9 cellular contexts compared by ENCODE assay signal in genomic region chr9:34591091-34591910, GRCh38. TPM values are rescaled to one million over a fixed set of nuclear protein-coding genes. Genes with fewer than 3 reads are reported as not detected.
DNase-seq lines count a peak whose midpoint lies in the region; ATAC-seq and TF ChIP-seq lines count a peak whose summit lies in the region.
"Had no signal": no experiment of that assay in that cellular context is flagged by ENCODE, and none has a peak within 500 bp of the region (broad histone marks: within the 10 kb centered on the region; RNA-seq: fewer than 3 reads in every experiment).

No MANE protein-coding gene starts in this region.

- H3K9me3 ChIP-seq in mucosa of descending colon: no peaks in the 10 kb centered on the region

- no peaks in the 10 kb centered on the region for H3K36me3 ChIP-seq in mucosa of descending colon (ENCODE audit: low read depth)

- peaks cover 29% of the 10 kb centered on the region for H3K4me1 ChIP-seq in mucosa of descending colon (ENCODE audit: low read depth)

- intact Hi-C loops in mucosa of descending colon (cut with DNase I, micrococcal nuclease): loop anchor here (5.0 to 10.0 kb wide), 3 partner anchors 44 to 186 kb away; no protein-coding TSS in a partner anchor

- DNase-seq in EL (peak; percentile 75), NOMO-1 (lab: John Stamatoyannopoulos, UW; ENCODE audit: unreplicated experiment in 2 of 2) (peak; percentile 63 to 76), activated T-cell treated with anti-CD3 and anti-CD28 coated beads for 24 hours (ENCODE audit: low read depth) (peak; percentile 71), epithelial cell of esophagus (ENCODE audit: low read depth) (peak; percentile 74), mucosa of descending colon (peak; percentile 81 to 92 (median 91))
- peak; percentile 53 to 62 for DNase-seq in stimulated activated CD8-positive, alpha-beta memory T cell treated with anti-CD3 and anti-CD28 coated beads, Interleukin-2, amount 100 ng/mL, for 1 hour (ENCODE audit: low read depth in 2 of 2)

- TF ChIP-seq CTCF in epithelial cell of esophagus (IDR thresholded peaks at IDR 0.05; ENCODE audit: insufficient read depth, low read depth, low read length, missing control alignments): peak; percentile 73
- peak; percentile 79 for TF ChIP-seq CTCF in mucosa of descending colon (IDR thresholded peaks at IDR 0.05)

- H3K4me3 ChIP-seq in epithelial cell of esophagus (ENCODE audit: low read length) (peak overlapping the region; percentile 14), mucosa of descending colon (no peak overlapping the region)

- peak; percentile 76 for ATAC-seq in HG02981 (IDR thresholded peaks at IDR 0.05; ENCODE audit: unreplicated experiment)
- ATAC-seq in mucosa of descending colon: peak; percentile 91
- ATAC-seq in GM18517 (IDR thresholded peaks at IDR 0.05; ENCODE audit: unreplicated experiment): no peak

RNA-seq across cellular contexts. Expression of gene CNTFR, which starts 1.8 kb away (rescaled TPM):
- total RNA-seq in mucosa of descending colon: 10 to 100 TPM in 1 of 3 donors, 1 to 10 TPM in 2; 1.5 to 14.5 (median 7.7) TPM

RNA-seq across cellular contexts. Expression of gene RPP25L, which starts 20.6 kb away (rescaled TPM):
- total RNA-seq in mucosa of descending colon: 10 to 100 TPM; 29.4 to 47.2 (median 39.4) TPM

RNA-seq across cellular contexts. Expression of gene DCTN3, which starts 29.0 kb away (rescaled TPM):
- total RNA-seq in mucosa of descending colon: 10 to 100 TPM; 64.4 to 67.1 (median 64.7) TPM

RNA-seq across cellular contexts. Expression of gene ARID3C, which starts 37.6 kb away (rescaled TPM):
- not detected for total RNA-seq in mucosa of descending colon
- total RNA-seq: subcutaneous adipose tissue had no signal

RNA-seq across cellular contexts. Expression of gene SIGMAR1, which starts 46.3 kb away (rescaled TPM):
- total RNA-seq in mucosa of descending colon: 10 to 100 TPM; 48.1 to 59.8 (median 49.6) TPM
